In genomic region chr13:98576215-98576945, GRCh38 we compare ENCODE assay signal across 8 cellular contexts. TPM values are rescaled to one million over a fixed set of nuclear protein-coding genes. Genes with fewer than 3 reads are reported as not detected.
DNase-seq lines count a peak whose midpoint lies in the region; ATAC-seq and TF ChIP-seq lines count a peak whose summit lies in the region.

No MANE protein-coding gene starts in this region.

- DNase-seq in D341Med (ENCODE audit: low spot score) (peak; percentile 72), HT-29 (ENCODE audit: low spot score) (peak; percentile 66), tibial artery (peak; percentile 49 to 80), occipital lobe (lab: John Stamatoyannopoulos, UW) (no peak)
- DNase-seq in activated CD4-positive, alpha-beta T cell treated with anti-CD3 and anti-CD28 coated beads, Interleukin-2, amount 10 ng/mL, durations not matched to agents 7 days and 5 days: peak; percentile 49
- peak; percentile 23 to 37 (median 25) for DNase-seq in effector memory CD8-positive, alpha-beta T cell

- intact Hi-C loops in tibial artery (cut with DNase I; ENCODE audit: low total_unique reads): loop anchor here (5.0 kb wide), 1 partner anchor 74 kb away; no protein-coding TSS in a partner anchor

- H3K9me3 ChIP-seq in mononuclear cell (ENCODE audit: low read depth, low read length): no peaks in the 10 kb centered on the region
- no peaks in the 10 kb centered on the region for H3K9me3 ChIP-seq in tibial artery

- peak overlapping the region; percentile 98 for H3K4me3 Mint-ChIP-seq in activated CD4-positive, alpha-beta T cell treated with anti-CD3 and anti-CD28 coated beads, Interleukin-2, amount 10 ng/mL, durations not matched to agents 7 days and 5 days
- peak overlapping the region; percentile 84 to 89 for H3K4me3 Mint-ChIP-seq in effector memory CD8-positive, alpha-beta T cell

- peak; percentile 25 for ATAC-seq in GM21381 (IDR thresholded peaks at IDR 0.05; ENCODE audit: unreplicated experiment)
- peak; percentile 39 for ATAC-seq in effector memory CD8-positive, alpha-beta T cell (replicated peaks)

- H3K27ac ChIP-seq in tibial artery: peak overlapping the region; percentile 90 to 93

- H3K27ac Mint-ChIP-seq in activated CD4-positive, alpha-beta T cell treated with anti-CD3 and anti-CD28 coated beads, Interleukin-2, amount 10 ng/mL, durations not matched to agents 7 days and 5 days: peak overlapping the region; percentile 93
- peak overlapping the region; percentile 91 to 93 for H3K27ac Mint-ChIP-seq in effector memory CD8-positive, alpha-beta T cell

- POLR2A ChIA-PET in activated CD4-positive, alpha-beta T cell treated with anti-CD3 and anti-CD28 coated beads, Interleukin-2, amount 10 ng/mL, durations not matched to agents 7 days and 5 days (lab: Charles Lee): no interaction called here

- H3K4me1 Mint-ChIP-seq in activated CD4-positive, alpha-beta T cell treated with anti-CD3 and anti-CD28 coated beads, Interleukin-2, amount 10 ng/mL, durations not matched to agents 7 days and 5 days: peaks cover 42% of the 10 kb centered on the region
- peaks cover 38 to 44% of the 10 kb centered on the region in 2 donors for H3K4me1 Mint-ChIP-seq in effector memory CD8-positive, alpha-beta T cell (ENCODE audit: low read depth in 2 of 2)

- H3K36me3 ChIP-seq in tibial artery: no peaks in the 10 kb centered on the region

- peaks cover 47% of the 10 kb centered on the region for H3K4me1 ChIP-seq in mononuclear cell (ENCODE audit: insufficient read depth, low read length)
- peaks cover 0 to 51% (median 25%) of the 10 kb centered on the region in 4 donors for H3K4me1 ChIP-seq in tibial artery

- no peaks in the 10 kb centered on the region for H3K27me3 Mint-ChIP-seq in activated CD4-positive, alpha-beta T cell treated with anti-CD3 and anti-CD28 coated beads, Interleukin-2, amount 10 ng/mL, durations not matched to agents 7 days and 5 days
- no peaks in the 10 kb centered on the region for H3K27me3 Mint-ChIP-seq in effector memory CD8-positive, alpha-beta T cell

- H3K4me3 ChIP-seq in mononuclear cell (ENCODE audit: low read length) (peak overlapping the region; percentile 82), tibial artery (peak overlapping the region; percentile 78 to 79)

- H3K9me3 Mint-ChIP-seq in activated CD4-positive, alpha-beta T cell treated with anti-CD3 and anti-CD28 coated beads, Interleukin-2, amount 10 ng/mL, durations not matched to agents 7 days and 5 days: no peaks in the 10 kb centered on the region
- no peaks in the 10 kb centered on the region for H3K9me3 Mint-ChIP-seq in effector memory CD8-positive, alpha-beta T cell

- CTCF ChIA-PET in activated CD4-positive, alpha-beta T cell treated with anti-CD3 and anti-CD28 coated beads, Interleukin-2, amount 10 ng/mL, durations not matched to agents 7 days and 5 days (lab: Charles Lee): interaction anchor here (1.1 kb wide), 1 partner anchor 131 kb away, joined by 4 read pairs; no protein-coding TSS in a partner anchor

- TF ChIP-seq CTCF in tibial artery (IDR thresholded peaks at IDR 0.05): no peak

- H3K27me3 ChIP-seq in mononuclear cell (ENCODE audit: insufficient read depth, low read length): no peaks in the 10 kb centered on the region
- H3K27me3 ChIP-seq in tibial artery: no peaks in the 10 kb centered on the region

- peaks cover 24% of the 10 kb centered on the region for H3K36me3 Mint-ChIP-seq in activated CD4-positive, alpha-beta T cell treated with anti-CD3 and anti-CD28 coated beads, Interleukin-2, amount 10 ng/mL, durations not matched to agents 7 days and 5 days (ENCODE audit: low read depth)
- H3K36me3 Mint-ChIP-seq in effector memory CD8-positive, alpha-beta T cell (ENCODE audit: insufficient read depth): peaks cover 7% of the 10 kb centered on the region

RNA-seq across cellular contexts. Expression of gene STK24, which starts 0.5 kb away (rescaled TPM):
- 107 and 113 TPM in 2 replicates for total RNA-seq in HT-29 (2014; rRNA removed; shearing (Covaris generic))
- 100 to 1,000 TPM; 160 to 170 TPM for total RNA-seq in activated CD4-positive, alpha-beta T cell treated with anti-CD3 and anti-CD28 coated beads, Interleukin-2, amount 10 ng/mL, durations not matched to agents 7 days and 5 days
- total RNA-seq in mononuclear cell (86.5 TPM), occipital lobe (32.8 TPM)
